ENCODE assay signal across 32 cellular contexts in the genomic region with DNA sequence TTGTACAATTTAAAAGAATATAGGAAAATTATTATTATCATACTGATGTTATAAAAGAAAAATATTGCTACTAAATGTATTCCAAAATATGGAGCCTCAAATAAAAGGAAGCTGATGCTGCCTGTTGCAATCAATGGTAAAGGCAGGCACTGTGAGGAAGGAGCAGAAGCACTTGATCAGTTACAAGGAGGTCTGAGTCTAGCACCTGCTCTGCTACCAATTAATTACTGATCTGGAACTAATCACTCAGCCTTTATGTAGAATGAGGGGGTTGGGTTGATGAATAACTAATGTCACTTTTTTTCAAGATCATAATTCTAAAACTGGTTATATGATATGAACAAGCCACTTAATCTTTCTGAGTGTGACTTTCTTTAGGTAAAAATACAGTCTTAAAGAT. TPM values are rescaled to one million over a fixed set of nuclear protein-coding genes. Genes with fewer than 3 reads are reported as not detected.
DNase-seq lines count a peak whose midpoint lies in the region; ATAC-seq, FAIRE-seq and TF ChIP-seq lines count a peak whose summit lies in the region.
"Had no signal": no experiment of that assay in that cellular context is flagged by ENCODE, and none has a peak within 500 bp of the region (broad histone marks: within the 10 kb centered on the region; RNA-seq: fewer than 3 reads in every experiment).

No MANE protein-coding gene starts in this region.

- H3K27ac ChIP-seq in small intestine (ENCODE audit: low read depth in 1 of 2, low read length in 1 of 2): no peak overlapping the region
- no peak overlapping the region for H3K27ac ChIP-seq in heart right ventricle
- H3K27ac ChIP-seq: coronary artery, gastroesophageal sphincter, GM23248, upper lobe of left lung, WERI-Rb-1 had no signal

- H3K4me3 ChIP-seq in small intestine (ENCODE audit: low read depth in 1 of 2, low read length in 2 of 2) (no peak overlapping the region), heart right ventricle (no peak overlapping the region)
- H3K4me3 ChIP-seq: coronary artery, gastroesophageal sphincter, GM23248, upper lobe of left lung had no signal

- H3K9me3 ChIP-seq in small intestine (ENCODE audit: control insufficient read depth, low read depth) (no peaks in the 10 kb centered on the region), heart right ventricle (peaks cover 0 to 4% (median 0%) of the 10 kb centered on the region in 11 donors)
- H3K9me3 ChIP-seq: BE2C, gastroesophageal sphincter, upper lobe of left lung had no signal

- DNase-seq in NCI-H82 (lab: John Stamatoyannopoulos, UW) (peak; percentile 46), NCI-H82 treated with DMSO at 0.1 percent for 48 hours (lab: John Stamatoyannopoulos, UW; ENCODE audit: unreplicated experiment) (no peak), small intestine (peak; percentile 75), heart right ventricle (no peak), AG08396 (ENCODE audit: low spot score) (no peak)
- DNase-seq in effector CD4-positive, alpha-beta T cell: no peak
- DNase-seq: 8988T; activated CD4-positive, alpha-beta T cell treated with anti-CD3 and anti-CD28 coated beads, Interleukin-2, amount 10 ng/mL, durations not matched to agents 7 days and 5 days; BE2C; Karpas-422; midbrain; naive thymus-derived CD8-positive, alpha-beta T cell; NCI-H1048; NCI-H187; NCI-H2171 treated with DMSO at 0.1 percent for 48 hours; retina; RPMI8226; substantia nigra; upper lobe of left lung; WERI-Rb-1 had no signal

- no peak for TF ChIP-seq CTCF in heart right ventricle (IDR thresholded peaks at IDR 0.05)

- no peaks in the 10 kb centered on the region for H3K36me3 ChIP-seq in small intestine (ENCODE audit: control insufficient read depth in 2 of 2, insufficient read depth in 2 of 2, low read length in 2 of 2)
- no peaks in the 10 kb centered on the region for H3K36me3 ChIP-seq in heart right ventricle
- H3K36me3 ChIP-seq: BE2C, gastroesophageal sphincter, upper lobe of left lung, WERI-Rb-1 had no signal

- H3K4me1 ChIP-seq in small intestine (ENCODE audit: control insufficient read depth in 2 of 2, insufficient read depth in 1 of 2, low read depth in 1 of 2, low read length in 1 of 2) (no peaks in the 10 kb centered on the region), heart right ventricle (no peaks in the 10 kb centered on the region)
- H3K4me1 ChIP-seq: BE2C, gastroesophageal sphincter, upper lobe of left lung had no signal

- intact Hi-C loops in heart right ventricle (cut with DNase I): no loop called here

- H3K27me3 ChIP-seq in small intestine (ENCODE audit: control insufficient read depth in 2 of 2, insufficient read depth in 2 of 2, low read length in 2 of 2): no peaks in the 10 kb centered on the region
- peaks cover 0 to 5% (median 0%) of the 10 kb centered on the region in 7 donors for H3K27me3 ChIP-seq in heart right ventricle
- H3K27me3 ChIP-seq: upper lobe of left lung had no signal

- peak; percentile 64 for FAIRE-seq in small intestine (lab: Jason Lieb, UNC)
- FAIRE-seq: bronchial epithelial cell, islet of Langerhans had no signal

- ATAC-seq in HG02970 (IDR thresholded peaks at IDR 0.05; ENCODE audit: low FRiP score, unreplicated experiment) (peak; percentile 62), HG03558 (IDR thresholded peaks at IDR 0.05; ENCODE audit: extremely low read depth, unreplicated experiment) (peak; percentile 53), heart right ventricle (no peak)
- ATAC-seq: gastroesophageal sphincter; naive thymus-derived CD8-positive, alpha-beta T cell had no signal

RNA-seq across cellular contexts. Expression of a gene that starts 5.5 kb away (rescaled TPM):
- polyA plus RNA-seq in small intestine (10 to 100 TPM; 25.9 to 48.4 (median 48.1) TPM), heart right ventricle (not detected)
- total RNA-seq in heart right ventricle: under 1 TPM in 1 of 10 donors, not detected in 9; 0.30 TPM
- total RNA-seq: activated CD4-positive, alpha-beta T cell treated with anti-CD3 and anti-CD28 coated beads, Interleukin-2, amount 10 ng/mL, durations not matched to agents 7 days and 5 days; activated T-helper 1 cell treated with anti-CD3 and anti-CD28 coated beads, Interleukin-12 subunit alpha, Interleukin-12 subunit beta, Interleukin-2, Interleukin-4 antibody, amounts not matched to agents 30 ng/mL and 10 ng/mL and 1 ng/mL, durations not matched to agents 14 hours and 24 hours and 36 hours; G401; GM23248; naive thymus-derived CD8-positive, alpha-beta T cell; omental fat pad; SK-MEL-5; T-helper 2 cell treated with Interferon-gamma antibody and Interleukin-4, amounts not matched to agents 100 ng/mL and 5 ng/mL, for 36 hours; upper lobe of left lung had no signal
- polyA plus RNA-seq: GM23248; naive thymus-derived CD8-positive, alpha-beta T cell had no signal

Comparison
In these comparisons a context has a peak if more than half of its experiments do, and no peak if none do; other contexts are left out.
1. DNase-seq: peak in NCI-H82 (single experiment) and small intestine (single experiment); none in NCI-H82 treated with DMSO at 0.1 percent for 48 hours (single experiment), heart right ventricle (0 of 2), AG08396 (single experiment) and effector CD4-positive, alpha-beta T cell (single experiment).
2. ATAC-seq: peak in HG02970 (single experiment) and HG03558 (single experiment); none in heart right ventricle (0 of 8).
3. RNA of a gene that starts 5.5 kb away (polyA plus RNA-seq): 25.9 to 48.4 TPM in small intestine; not detected in heart right ventricle; every median in the first group is over 10 times any median in the second.